ENCODE assay signal across 1 cellular context in genomic region chrX:56763556-56764152, GRCh38.
TF ChIP-seq lines count a peak whose summit lies in the region.

No MANE protein-coding gene starts in this region.

TF ChIP-seq in GM12878, 131 proteins besides CTCF, POLR2A, EP300 and RAD21 (continued from another document and continues in another):
- TF ChIP-seq ZNF687 (IDR thresholded peaks at IDR 0.05) (0 out of 2 replicates have a peak, but pooled peaks have one; percentile 33), IRF4 (IDR thresholded peaks at IDR 0.05; ENCODE audit: low read depth, low read length) (peak; percentile 45; the same call in 1 of the 2 replicates), STAT3 (IDR thresholded peaks at IDR 0.05; ENCODE audit: low read depth, low read length) (no peak), USF2 (IDR thresholded peaks at IDR 0.05; ENCODE audit: borderline replicate concordance, low read depth, low read length) (no peak), TARDBP (IDR thresholded peaks at IDR 0.05; ENCODE audit: borderline replicate concordance) (0 out of 2 replicates have a peak, but pooled peaks have one; percentile 24), SRF (IDR thresholded peaks at IDR 0.05; ENCODE audit: low read depth in 2 of 2, low read length in 2 of 2) (no peak), NBN (IDR thresholded peaks at IDR 0.05) (no peak), NFIC (IDR thresholded peaks at IDR 0.05; ENCODE audit: low read depth, low read length) (no peak), CEBPZ (IDR thresholded peaks at IDR 0.05; ENCODE audit: low read depth, low read length) (no peak), JUND (IDR thresholded peaks at IDR 0.05; ENCODE audit: low read depth, low read length) (no peak), SMARCA5 (IDR thresholded peaks at IDR 0.05) (no peak), HSF1 (IDR thresholded peaks at IDR 0.05; ENCODE audit: low read depth, low read length) (no peak), RFX5 (IDR thresholded peaks at IDR 0.05; ENCODE audit: low read depth, low read length) (no peak), CREM (IDR thresholded peaks at IDR 0.05; ENCODE audit: low read depth) (peak; percentile 30; the same call in 1 of the 2 replicates), BHLHE40 (IDR thresholded peaks at IDR 0.05; ENCODE audit: borderline replicate concordance in 1 of 2, low read depth in 2 of 2, low read length in 1 of 2) (no peak; a peak in 1 of 4 replicates), GABPA (IDR thresholded peaks at IDR 0.05; ENCODE audit: low read depth) (no peak), REST (IDR thresholded peaks at IDR 0.05; ENCODE audit: low read depth, low read length) (no peak), IRF5 (IDR thresholded peaks at IDR 0.05; ENCODE audit: borderline replicate concordance) (no peak), SPI1 (IDR thresholded peaks at IDR 0.05; ENCODE audit: borderline replicate concordance, insufficient read depth, low read depth, low read length) (no peak), IKZF1 (conservative IDR thresholded peaks at IDR 0.05) (no peak; the same call in 1 of the 2 replicates), MEF2B (IDR thresholded peaks at IDR 0.05; ENCODE audit: partially characterized antibody, poor library complexity, severe bottlenecking) (no peak), NKRF (conservative IDR thresholded peaks at IDR 0.05) (no peak), YBX1 (IDR thresholded peaks at IDR 0.05) (no peak), FOS (IDR thresholded peaks at IDR 0.05; ENCODE audit: borderline replicate concordance, extremely low read depth, insufficient read length) (no peak), HDAC2 (IDR thresholded peaks at IDR 0.05) (no peak), ATF7 (IDR thresholded peaks at IDR 0.05; ENCODE audit: low read depth) (no peak), SMC3 (IDR thresholded peaks at IDR 0.05; ENCODE audit: borderline replicate concordance, low read length) (peak; percentile 50; the same call in 1 of the 2 replicates), MEF2A (IDR thresholded peaks at IDR 0.05; ENCODE audit: insufficient read depth, low read depth, low read length) (no peak), BACH1 (IDR thresholded peaks at IDR 0.05; ENCODE audit: borderline replicate concordance) (no peak), POLR2AphosphoS2 (IDR thresholded peaks at IDR 0.05; ENCODE audit: low read depth, low read length) (0 out of 2 replicates have a peak, but pooled peaks have one; percentile 0), RB1 (IDR thresholded peaks at IDR 0.05; ENCODE audit: borderline replicate concordance) (no peak), ETV6 (conservative IDR thresholded peaks at IDR 0.05 in 1 of 2, IDR thresholded peaks at IDR 0.05 in 1 of 2; ENCODE audit: borderline replicate concordance in 1 of 2, low read depth in 1 of 2) (no peak), SKIL (IDR thresholded peaks at IDR 0.05; ENCODE audit: low read depth, poor library complexity, severe bottlenecking) (no peak)
